9 cellular contexts compared by ENCODE assay signal in genomic region chr5:9361835-9362234, GRCh38.
A peak's percentile ranks its signal among the peaks of the same experiment; 100 is the strongest.
DNase-seq lines count a peak whose midpoint lies in the region; ATAC-seq and FAIRE-seq lines count a peak whose summit lies in the region.
"Had no signal": no experiment of that assay in that cellular context is flagged by ENCODE, and none has a peak within 500 bp of the region (broad histone marks: within the 10 kb centered on the region; RNA-seq: fewer than 3 reads in every experiment).

No MANE protein-coding gene starts in this region.

- no peak overlapping the region for H3K27ac Mint-ChIP-seq in activated naive CD4-positive, alpha-beta T cell treated with anti-CD3 and anti-CD28 coated beads, Interleukin-2, amount 10 ng/mL, durations not matched to agents 7 days and 5 days
- H3K27ac Mint-ChIP-seq: activated naive CD8-positive, alpha-beta T cell treated with anti-CD3 and anti-CD28 coated beads, Interleukin-2, amount 10 ng/mL, durations not matched to agents 7 days and 5 days had no signal

- ATAC-seq in HG03135 (IDR thresholded peaks at IDR 0.05; ENCODE audit: unreplicated experiment): peak; percentile 58

- CTCF ChIA-PET in activated naive CD4-positive, alpha-beta T cell treated with anti-CD3 and anti-CD28 coated beads, Interleukin-2, amount 10 ng/mL, durations not matched to agents 7 days and 5 days (lab: Charles Lee): no interaction called here

- H3K9me3 Mint-ChIP-seq in activated naive CD4-positive, alpha-beta T cell treated with anti-CD3 and anti-CD28 coated beads, Interleukin-2, amount 10 ng/mL, durations not matched to agents 7 days and 5 days: no peaks in the 10 kb centered on the region

- peak; percentile 94 for FAIRE-seq in GM19239 (lab: Jason Lieb, UNC)

- H3K4me3 Mint-ChIP-seq in activated naive CD4-positive, alpha-beta T cell treated with anti-CD3 and anti-CD28 coated beads, Interleukin-2, amount 10 ng/mL, durations not matched to agents 7 days and 5 days: no peak overlapping the region
- H3K4me3 Mint-ChIP-seq: activated naive CD8-positive, alpha-beta T cell treated with anti-CD3 and anti-CD28 coated beads, Interleukin-2, amount 10 ng/mL, durations not matched to agents 7 days and 5 days had no signal

- peaks cover 21% of the 10 kb centered on the region for H3K4me1 Mint-ChIP-seq in activated naive CD4-positive, alpha-beta T cell treated with anti-CD3 and anti-CD28 coated beads, Interleukin-2, amount 10 ng/mL, durations not matched to agents 7 days and 5 days
- H3K4me1 Mint-ChIP-seq: activated naive CD8-positive, alpha-beta T cell treated with anti-CD3 and anti-CD28 coated beads, Interleukin-2, amount 10 ng/mL, durations not matched to agents 7 days and 5 days had no signal

- peak; percentile 57 for DNase-seq in DMS153 (lab: John Stamatoyannopoulos, UW)
- peak; percentile 46 for DNase-seq in GM19239 (ENCODE audit: insufficient read length, low spot score)
- peak; percentile 70 for DNase-seq in NCI-H774 (lab: John Stamatoyannopoulos, UW)
- DNase-seq in activated naive CD4-positive, alpha-beta T cell treated with anti-CD3 and anti-CD28 coated beads, Interleukin-2, amount 10 ng/mL, durations not matched to agents 7 days and 5 days: peak; percentile 49
- peak; percentile 60 for DNase-seq in iPS DF 4.7 (ENCODE audit: extremely low read depth, low spot score)
- peak; percentile 2 for DNase-seq in stimulated activated CD8-positive, alpha-beta memory T cell treated with anti-CD3 and anti-CD28 coated beads, Interleukin-7, amount 100 ng/mL, for 24 hours (ENCODE audit: low read depth)
- no peak for DNase-seq in activated CD4-positive, CD25-positive, alpha-beta regulatory T cell treated with anti-CD3 and anti-CD28 coated beads, Interleukin-2, amount 50 U/mL, for 72 hours
- DNase-seq: activated naive CD8-positive, alpha-beta T cell treated with anti-CD3 and anti-CD28 coated beads, Interleukin-2, amount 10 ng/mL, durations not matched to agents 7 days and 5 days had no signal

- no peaks in the 10 kb centered on the region for H3K36me3 Mint-ChIP-seq in activated naive CD4-positive, alpha-beta T cell treated with anti-CD3 and anti-CD28 coated beads, Interleukin-2, amount 10 ng/mL, durations not matched to agents 7 days and 5 days
- H3K36me3 Mint-ChIP-seq: activated naive CD8-positive, alpha-beta T cell treated with anti-CD3 and anti-CD28 coated beads, Interleukin-2, amount 10 ng/mL, durations not matched to agents 7 days and 5 days had no signal

- no peaks in the 10 kb centered on the region for H3K27me3 Mint-ChIP-seq in activated naive CD4-positive, alpha-beta T cell treated with anti-CD3 and anti-CD28 coated beads, Interleukin-2, amount 10 ng/mL, durations not matched to agents 7 days and 5 days
- H3K27me3 Mint-ChIP-seq: activated naive CD8-positive, alpha-beta T cell treated with anti-CD3 and anti-CD28 coated beads, Interleukin-2, amount 10 ng/mL, durations not matched to agents 7 days and 5 days had no signal
